ENCODE assay signal across 11 cellular contexts in genomic region chr6:24765968-24766367, GRCh38. TPM values are rescaled to one million over a fixed set of nuclear protein-coding genes. Genes with fewer than 3 reads are reported as not detected.
"Had no signal": no experiment of that assay in that cellular context is flagged by ENCODE, and none has a peak within 500 bp of the region (broad histone marks: within the 10 kb centered on the region; RNA-seq: fewer than 3 reads in every experiment).

No MANE protein-coding gene starts in this region.

RNA-seq across cellular contexts. Expression of gene ARMH2, which starts 32.7 kb away (rescaled TPM):
- total RNA-seq: OCI-LY7, PC-3, PC-9, Peyer's patch, Right ventricle myocardium inferior, Right ventricle myocardium superior, RPMI7951, SJCRH30, SJSA1, SK-MEL-5 had no signal
- polyA plus RNA-seq: SK-N-SH had no signal
